In genomic region chr2:182259629-182260150, GRCh38 we compare ENCODE assay signal across 23 cellular contexts.
DNase-seq lines count a peak whose midpoint lies in the region; ATAC-seq and TF ChIP-seq lines count a peak whose summit lies in the region.
"Had no signal": no experiment of that assay in that cellular context is flagged by ENCODE, and none has a peak within 500 bp of the region (broad histone marks: within the 10 kb centered on the region; RNA-seq: fewer than 3 reads in every experiment).

No MANE protein-coding gene starts in this region.

- DNase-seq in LHCN-M2 (ENCODE audit: low read depth) (peak; percentile 51), chondrocyte (ENCODE audit: low spot score) (no peak), right cardiac atrium (no peak), thoracic aorta (ENCODE audit: low spot score) (no peak), NCI-H1436 (lab: John Stamatoyannopoulos, UW) (no peak)
- no peak for DNase-seq in stimulated activated naive CD8-positive, alpha-beta T cell treated with anti-CD3 and anti-CD28 coated beads, Interleukin-15, Interleukin-2, amounts not matched to agents 100 U/mL and 50 U/mL, for 24 hours
- DNase-seq: AML-193; cortex of kidney; DND-41; kidney glomerular epithelial cell; mesendoderm; MG63; naive thymus-derived CD4-positive, alpha-beta T cell; NCI-H1694; NCI-H2171 treated with DMSO at 0.1 percent for 48 hours; pancreas; stimulated activated naive CD4-positive, alpha-beta T cell; transverse colon had no signal

- H3K27ac ChIP-seq in right cardiac atrium (ENCODE audit: low read length) (no peak overlapping the region), thoracic aorta (peak overlapping the region in 1 of 2 donors; percentile 49)
- H3K27ac ChIP-seq: HL-60, pancreas, transverse colon had no signal

- peak; percentile 45 to 51 for ATAC-seq in right cardiac atrium
- no peak for ATAC-seq in thoracic aorta (ENCODE audit: insufficient number of reproducible peaks, low FRiP score, low read depth)
- no peak for ATAC-seq in stimulated activated naive CD8-positive, alpha-beta T cell treated with anti-CD3 and anti-CD28 coated beads, Interleukin-15, Interleukin-2, amounts not matched to agents 100 U/mL and 50 U/mL, for 24 hours
- ATAC-seq in GM21528 (IDR thresholded peaks at IDR 0.05; ENCODE audit: low FRiP score, unreplicated experiment), result no peak
- ATAC-seq: activated naive CD4-positive, alpha-beta T cell treated with anti-CD3 and anti-CD28 coated beads, Interleukin-2, amount 50 U/mL, for 72 hours; naive thymus-derived CD4-positive, alpha-beta T cell; pancreas had no signal

- intact Hi-C loops in right cardiac atrium (cut with DNase I), result no loop called here

- no peaks in the 10 kb centered on the region for H3K9me3 Mint-ChIP-seq in chondrocyte (ENCODE audit: low read depth)
- H3K9me3 Mint-ChIP-seq: activated naive CD4-positive, alpha-beta T cell treated with anti-CD3 and anti-CD28 coated beads, Interleukin-2, amount 50 U/mL, for 72 hours; activated T-helper 1 cell treated with anti-CD3 and anti-CD28 coated beads, Interleukin-12 subunit alpha, Interleukin-12 subunit beta, Interleukin-2, Interleukin-4 antibody, amounts not matched to agents 30 ng/mL and 10 ng/mL and 1 ng/mL, durations not matched to agents 14 hours and 24 hours and 36 hours had no signal

- peak overlapping the region; percentile 2 for H3K27ac Mint-ChIP-seq in chondrocyte (ENCODE audit: unreplicated experiment)
- H3K27ac Mint-ChIP-seq: activated naive CD4-positive, alpha-beta T cell treated with anti-CD3 and anti-CD28 coated beads, Interleukin-2, amount 50 U/mL, for 72 hours; activated T-helper 1 cell treated with anti-CD3 and anti-CD28 coated beads, Interleukin-12 subunit alpha, Interleukin-12 subunit beta, Interleukin-2, Interleukin-4 antibody, amounts not matched to agents 30 ng/mL and 10 ng/mL and 1 ng/mL, durations not matched to agents 14 hours and 24 hours and 36 hours; IgD-negative memory B cell; naive thymus-derived CD4-positive, alpha-beta T cell had no signal

- H3K27me3 ChIP-seq in right cardiac atrium (ENCODE audit: control insufficient read depth, insufficient read depth), result no peaks in the 10 kb centered on the region
- no peaks in the 10 kb centered on the region for H3K27me3 ChIP-seq in thoracic aorta (replicated peaks; ENCODE audit: insufficient read depth)
- H3K27me3 ChIP-seq: MG63, pancreas, transverse colon had no signal

- no peak for TF ChIP-seq CTCF in chondrocyte (IDR thresholded peaks at IDR 0.05)
- no peak for TF ChIP-seq CTCF in thoracic aorta (IDR thresholded peaks at IDR 0.05)

- H3K4me3 ChIP-seq in right cardiac atrium (ENCODE audit: low read length) (no peak overlapping the region), thoracic aorta (peak overlapping the region; percentile 51)
- H3K4me3 ChIP-seq: MG63, pancreas, transverse colon had no signal

- no peak overlapping the region for H3K4me3 Mint-ChIP-seq in chondrocyte (ENCODE audit: unreplicated experiment)
- H3K4me3 Mint-ChIP-seq: activated T-helper 1 cell treated with anti-CD3 and anti-CD28 coated beads, Interleukin-12 subunit alpha, Interleukin-12 subunit beta, Interleukin-2, Interleukin-4 antibody, amounts not matched to agents 30 ng/mL and 10 ng/mL and 1 ng/mL, durations not matched to agents 14 hours and 24 hours and 36 hours; IgD-negative memory B cell; naive thymus-derived CD4-positive, alpha-beta T cell had no signal

- no peaks in the 10 kb centered on the region for H3K4me1 ChIP-seq in right cardiac atrium (ENCODE audit: control insufficient read depth, insufficient read depth, low read length)
- H3K4me1 ChIP-seq in thoracic aorta (ENCODE audit: control insufficient read depth in 1 of 2, low read depth in 2 of 2), result peaks cover 15 to 27% of the 10 kb centered on the region in 2 donors
- H3K4me1 ChIP-seq: pancreas, transverse colon had no signal

- H3K9me3 ChIP-seq in right cardiac atrium (ENCODE audit: control insufficient read depth, low read length), result no peaks in the 10 kb centered on the region
- no peaks in the 10 kb centered on the region for H3K9me3 ChIP-seq in thoracic aorta
- H3K9me3 ChIP-seq: MG63, pancreas, transverse colon had no signal

- peaks cover 26% of the 10 kb centered on the region for H3K4me1 Mint-ChIP-seq in chondrocyte (ENCODE audit: low read depth)
- H3K4me1 Mint-ChIP-seq: IgD-negative memory B cell; naive thymus-derived CD4-positive, alpha-beta T cell had no signal

- 48% methylated on average over 4 of the region's 4 CpGs for WGBS in right cardiac atrium

- no peaks in the 10 kb centered on the region for H3K27me3 Mint-ChIP-seq in chondrocyte (ENCODE audit: low read depth)
- H3K27me3 Mint-ChIP-seq: IgD-negative memory B cell had no signal

- H3K36me3 Mint-ChIP-seq in chondrocyte (ENCODE audit: low read depth), result no peaks in the 10 kb centered on the region
- H3K36me3 Mint-ChIP-seq: activated naive CD4-positive, alpha-beta T cell treated with anti-CD3 and anti-CD28 coated beads, Interleukin-2, amount 50 U/mL, for 72 hours; IgD-negative memory B cell; naive thymus-derived CD4-positive, alpha-beta T cell had no signal

- H3K36me3 ChIP-seq in thoracic aorta, result peaks cover 4% of the 10 kb centered on the region
- H3K36me3 ChIP-seq: MG63, pancreas, transverse colon had no signal

Comparison
In these comparisons a context has a peak if more than half of its experiments do, and no peak if none do; other contexts are left out.
1. ATAC-seq: peak in right cardiac atrium (2 of 2); none in thoracic aorta (single experiment), stimulated activated naive CD8-positive, alpha-beta T cell treated with anti-CD3 and anti-CD28 coated beads, Interleukin-15, Interleukin-2, amounts not matched to agents 100 U/mL and 50 U/mL, for 24 hours (single experiment) and GM21528 (single experiment).